27 cellular contexts compared by ENCODE assay signal in genomic region chr5:170347022-170347421, GRCh38. TPM values are rescaled to one million over a fixed set of nuclear protein-coding genes. Genes with fewer than 3 reads are reported as not detected.
"Had no signal": no experiment of that assay in that cellular context is flagged by ENCODE, and none has a peak within 500 bp of the region (broad histone marks: within the 10 kb centered on the region; RNA-seq: fewer than 3 reads in every experiment).

No MANE protein-coding gene starts in this region.

- H3K4me3 Mint-ChIP-seq: naive thymus-derived CD8-positive, alpha-beta T cell; natural killer cell treated with Interleukin-12 subunit alpha and Interleukin-12 subunit beta and Interleukin-15 and Interleukin-18, amount 100 ng/mL, for 72 hours; nephron progenitor cell; neural crest cell; stimulated activated memory B cell treated with anti-CD40 and anti-IgM and Interleukin-4, amounts not matched to agents 10 μg/mL and 1 μg/mL and 100 μg/mL, for 72 hours; stimulated activated naive CD8-positive, alpha-beta T cell treated with anti-CD3 and anti-CD28 coated beads, Interleukin-15, amount 100 ng/mL, for 72 hours; type B pancreatic cell had no signal

- ATAC-seq: naive thymus-derived CD8-positive, alpha-beta T cell; natural killer cell treated with Interleukin-12 subunit alpha and Interleukin-12 subunit beta and Interleukin-15 and Interleukin-18, amount 100 ng/mL, for 72 hours; pancreas; right cardiac atrium; right lobe of liver; stimulated activated memory B cell treated with anti-CD40 and anti-IgM and Interleukin-4, amounts not matched to agents 10 μg/mL and 1 μg/mL and 100 μg/mL, for 72 hours; stimulated activated naive CD8-positive, alpha-beta T cell treated with anti-CD3 and anti-CD28 coated beads, Interleukin-15, amount 100 ng/mL, for 72 hours; stimulated activated naive CD8-positive, alpha-beta T cell treated with anti-CD3 and anti-CD28 coated beads, Interleukin-15, Interleukin-2, amounts not matched to agents 100 U/mL and 50 U/mL, for 24 hours; upper lobe of right lung had no signal

- H3K27ac Mint-ChIP-seq: naive thymus-derived CD8-positive, alpha-beta T cell; natural killer cell treated with Interleukin-12 subunit alpha and Interleukin-12 subunit beta and Interleukin-15 and Interleukin-18, amount 100 ng/mL, for 72 hours; nephron progenitor cell; stimulated activated memory B cell treated with anti-CD40 and anti-IgM and Interleukin-4, amounts not matched to agents 10 μg/mL and 1 μg/mL and 100 μg/mL, for 72 hours; stimulated activated naive CD8-positive, alpha-beta T cell treated with anti-CD3 and anti-CD28 coated beads, Interleukin-15, amount 100 ng/mL, for 72 hours; type B pancreatic cell had no signal

- H3K9me3 Mint-ChIP-seq: naive thymus-derived CD8-positive, alpha-beta T cell; natural killer cell treated with Interleukin-12 subunit alpha and Interleukin-12 subunit beta and Interleukin-15 and Interleukin-18, amount 100 ng/mL, for 72 hours; stimulated activated memory B cell treated with anti-CD40 and anti-IgM and Interleukin-4, amounts not matched to agents 10 μg/mL and 1 μg/mL and 100 μg/mL, for 72 hours had no signal

- DNase-seq: naive thymus-derived CD8-positive, alpha-beta T cell; nephron progenitor cell; nucleus accumbens; pancreas; right cardiac atrium; spleen; stimulated activated CD4-positive, alpha-beta T cell treated with anti-CD3 and anti-CD28 coated beads, Interleukin-12 subunit alpha, Interleukin-12 subunit beta, amount 100 ng/mL, for 4 hours; stimulated activated CD4-positive, alpha-beta T cell treated with anti-CD3 and anti-CD28 coated beads, Interleukin-1b, Interleukin-23, amount 100 ng/mL, for 48 hours; stimulated activated CD4-positive, alpha-beta T cell treated with anti-CD3 and anti-CD28 coated beads, Interleukin-4, amount 100 ng/mL, for 1 hour; stimulated activated CD4-positive, alpha-beta T cell treated with anti-CD3 and anti-CD28 coated beads, Interleukin-4, amount 100 ng/mL, for 4 hours; stimulated activated CD8-positive, alpha-beta memory T cell treated with anti-CD3 and anti-CD28 coated beads, Interleukin-4, amount 100 ng/mL, for 48 hours; stimulated activated naive CD4-positive, alpha-beta T cell; stimulated activated naive CD8-positive, alpha-beta T cell treated with anti-CD3 and anti-CD28 coated beads, Interleukin-15, amount 100 ng/mL, for 72 hours; stimulated activated naive CD8-positive, alpha-beta T cell treated with anti-CD3 and anti-CD28 coated beads, Interleukin-15, Interleukin-2, amounts not matched to agents 100 U/mL and 50 U/mL, for 24 hours; substantia nigra; testis; tibial artery; transverse colon; upper lobe of right lung; uterus had no signal

- H3K36me3 Mint-ChIP-seq: naive thymus-derived CD8-positive, alpha-beta T cell; natural killer cell treated with Interleukin-12 subunit alpha and Interleukin-12 subunit beta and Interleukin-15 and Interleukin-18, amount 100 ng/mL, for 72 hours; stimulated activated memory B cell treated with anti-CD40 and anti-IgM and Interleukin-4, amounts not matched to agents 10 μg/mL and 1 μg/mL and 100 μg/mL, for 72 hours had no signal

- H3K4me1 Mint-ChIP-seq: neural crest cell; stimulated activated memory B cell treated with anti-CD40 and anti-IgM and Interleukin-4, amounts not matched to agents 10 μg/mL and 1 μg/mL and 100 μg/mL, for 72 hours had no signal

RNA-seq across cellular contexts. Expression of gene KCNMB1, which starts 42.1 kb away (rescaled TPM):
- total RNA-seq: naive thymus-derived CD8-positive, alpha-beta T cell; natural killer cell treated with Interleukin-12 subunit alpha and Interleukin-12 subunit beta and Interleukin-15 and Interleukin-18, amount 100 ng/mL, for 72 hours; neural crest cell had no signal

RNA-seq across cellular contexts. Expression of gene LCP2, which starts 49.4 kb away (rescaled TPM):
- total RNA-seq: neural crest cell, osteocyte, pulmonary artery endothelial cell had no signal
